In genomic region chr18:78724214-78724834, GRCh38 we compare ENCODE assay signal across 23 cellular contexts.
DNase-seq lines count a peak whose midpoint lies in the region; ATAC-seq and TF ChIP-seq lines count a peak whose summit lies in the region.
"Had no signal": no experiment of that assay in that cellular context is flagged by ENCODE, and none has a peak within 500 bp of the region (broad histone marks: within the 10 kb centered on the region; RNA-seq: fewer than 3 reads in every experiment).

No MANE protein-coding gene starts in this region.

- H3K4me3 ChIP-seq in H7 (ENCODE audit: insufficient read depth, low read depth, low read length): no peak overlapping the region
- no peak overlapping the region for H3K4me3 ChIP-seq in WERI-Rb-1 (ENCODE audit: low read depth, low read length)
- H3K4me3 ChIP-seq in left lung: no peak overlapping the region
- H3K4me3 ChIP-seq in stomach: no peak overlapping the region
- H3K4me3 ChIP-seq: PC-9, SK-N-MC had no signal

- H3K4me1 ChIP-seq in left lung (no peaks in the 10 kb centered on the region), stomach (peaks cover 0 to 7% (median 0%) of the 10 kb centered on the region in 4 donors)
- H3K4me1 ChIP-seq: BE2C had no signal

- intact Hi-C loops in left lung (cut with DNase I) (no loop called here), stomach (cut with DNase I; ENCODE audit: low total_unique reads) (no loop called here)

- TF ChIP-seq POLR2A in stomach (IDR thresholded peaks at IDR 0.05): no peak

- no peak for TF ChIP-seq EP300 in stomach (IDR thresholded peaks at IDR 0.05)

- DNase-seq in H7: peak; percentile 57
- peak; percentile 2 for DNase-seq in WERI-Rb-1
- DNase-seq in left lung: peak; percentile 0 to 24
- peak; percentile 13 for DNase-seq in stomach
- no peak for DNase-seq in nucleus accumbens (lab: John Stamatoyannopoulos, UW)
- no peak for DNase-seq in globus pallidus (ENCODE audit: low spot score)
- no peak for DNase-seq in NCI-H1436 (lab: John Stamatoyannopoulos, UW)
- DNase-seq: BE2C; CD4-positive, CD25-positive, alpha-beta regulatory T cell; EL; GF-D8; KBM-7; MM.1S; NCI-H1092; NCI-H1436 treated with DMSO at 0.1 percent for 48 hours; NCI-H1930; NCI-H2227 treated with DMSO at 0.1 percent for 48 hours; NCI-H510A; PC-9; RPMI8226; SHP77 treated with DMSO at 0.1 percent for 48 hours had no signal

- WGBS in stomach, 5 donors: 62 to 69% (median 68%) methylated on average over 10 of the region's 10 CpGs

- H3K36me3 ChIP-seq in H7 (replicated peaks; ENCODE audit: control insufficient read depth, insufficient read depth, low read length) (no peaks in the 10 kb centered on the region), WERI-Rb-1 (no peaks in the 10 kb centered on the region), left lung (no peaks in the 10 kb centered on the region), stomach (no peaks in the 10 kb centered on the region)
- H3K36me3 ChIP-seq: BE2C had no signal

- no peak overlapping the region for H3K27ac ChIP-seq in WERI-Rb-1
- no peak overlapping the region for H3K27ac ChIP-seq in left lung
- no peak overlapping the region for H3K27ac ChIP-seq in stomach
- H3K27ac ChIP-seq: PC-9, SK-N-MC had no signal

- H3K27me3 ChIP-seq in H7 (ENCODE audit: control insufficient read depth, insufficient read depth, low read length) (no peaks in the 10 kb centered on the region; the same call in 1 of the 2 replicates), WERI-Rb-1 (ENCODE audit: insufficient read depth, low read depth, severe bottlenecking) (no peaks in the 10 kb centered on the region), left lung (peaks cover 0 to 53% of the 10 kb centered on the region in 2 donors), stomach (peaks cover 0 to 48% (median 5%) of the 10 kb centered on the region in 3 donors)

- TF ChIP-seq CTCF in WERI-Rb-1 (IDR thresholded peaks at IDR 0.05; ENCODE audit: low read depth, low read length) (no peak), left lung (IDR thresholded peaks at IDR 0.05) (no peak), stomach (IDR thresholded peaks at IDR 0.05) (no peak)

- ATAC-seq in left lung: no peak
- ATAC-seq: HCT116 had no signal

- H3K9me3 ChIP-seq in WERI-Rb-1 (ENCODE audit: severe bottlenecking): no peaks in the 10 kb centered on the region
- H3K9me3 ChIP-seq in left lung: no peaks in the 10 kb centered on the region
- H3K9me3 ChIP-seq in stomach: no peaks in the 10 kb centered on the region
- H3K9me3 ChIP-seq: BE2C had no signal

Comparison
In these comparisons a context has a peak if more than half of its experiments do, and no peak if none do; other contexts are left out.
1. DNase-seq: peak in H7 (single experiment), WERI-Rb-1 (single experiment), left lung (2 of 2) and stomach (single experiment); none in nucleus accumbens (0 of 56), globus pallidus (single experiment) and NCI-H1436 (single experiment).